ENCODE assay signal across 15 cellular contexts in genomic region chr2:14543284-14543683, GRCh38.
A peak's percentile ranks its signal among the peaks of the same experiment; 100 is the strongest.
DNase-seq lines count a peak whose midpoint lies in the region; ATAC-seq lines count a peak whose summit lies in the region.
"Had no signal": no experiment of that assay in that cellular context is flagged by ENCODE, and none has a peak within 500 bp of the region (broad histone marks: within the 10 kb centered on the region; RNA-seq: fewer than 3 reads in every experiment).

No MANE protein-coding gene starts in this region.

- no peak for ATAC-seq in GM18909 (IDR thresholded peaks at IDR 0.05; ENCODE audit: poor library complexity, unreplicated experiment)
- no peak for ATAC-seq in HG03439 (IDR thresholded peaks at IDR 0.05; ENCODE audit: unreplicated experiment)
- ATAC-seq: stimulated activated memory B cell treated with anti-CD40 and anti-IgM and Interleukin-4, amounts not matched to agents 10 μg/mL and 1 μg/mL and 100 μg/mL, for 72 hours had no signal

- DNase-seq in SIG-M5 treated with dmso at 0.1 percent for 504 hours (lab: John Stamatoyannopoulos, UW; ENCODE audit: unreplicated experiment) (peak; percentile 12), SIG-M5 (lab: John Stamatoyannopoulos, UW) (no peak), NCI-H774 (lab: John Stamatoyannopoulos, UW) (peak; percentile 6), left kidney (ENCODE audit: low read depth, low spot score) (peak; percentile 25), COLO829 (ENCODE audit: low spot score) (no peak), CD1c-positive myeloid dendritic cell (ENCODE audit: extremely low spot score) (no peak)
- DNase-seq: activated CD4-positive, alpha-beta T cell treated with anti-CD3 and anti-CD28 coated beads, Interleukin-2, amount 10 ng/mL, durations not matched to agents 7 days and 5 days; activated naive CD4-positive, alpha-beta T cell treated with anti-CD3 and anti-CD28 coated beads for 36 hours; DMS79 treated with DMSO at 0.1 percent for 48 hours; NCI-H82; SW 1271; transverse colon had no signal

Comparison
In these comparisons a context has a peak if more than half of its experiments do, and no peak if none do; other contexts are left out.
1. DNase-seq: peak in SIG-M5 treated with dmso at 0.1 percent for 504 hours (single experiment), NCI-H774 (single experiment) and left kidney (single experiment); none in SIG-M5 (single experiment), COLO829 (single experiment) and CD1c-positive myeloid dendritic cell (single experiment).